ENCODE assay signal across 13 cellular contexts in genomic region chr16:57289391-57290257, GRCh38. TPM values are rescaled to one million over a fixed set of nuclear protein-coding genes. Genes with fewer than 3 reads are reported as not detected.
A peak's percentile ranks its signal among the peaks of the same experiment; 100 is the strongest.
DNase-seq lines count a peak whose midpoint lies in the region; ATAC-seq and TF ChIP-seq lines count a peak whose summit lies in the region.
"Had no signal": no experiment of that assay in that cellular context is flagged by ENCODE, and none has a peak within 500 bp of the region (broad histone marks: within the 10 kb centered on the region; RNA-seq: fewer than 3 reads in every experiment).

No MANE protein-coding gene starts in this region.

- H3K36me3 Mint-ChIP-seq in activated naive CD4-positive, alpha-beta T cell treated with anti-CD3 and anti-CD28 coated beads, Interleukin-2, amount 50 U/mL, for 72 hours: no peaks in the 10 kb centered on the region
- no peaks in the 10 kb centered on the region for H3K36me3 Mint-ChIP-seq in activated naive CD4-positive, alpha-beta T cell treated with anti-CD3 and anti-CD28 coated beads, Interleukin-2, amount 10 ng/mL, durations not matched to agents 7 days and 5 days
- H3K36me3 Mint-ChIP-seq in stimulated activated memory B cell treated with anti-CD40 and anti-IgM and Interleukin-4, amounts not matched to agents 10 μg/mL and 1 μg/mL and 100 μg/mL, for 72 hours: no peaks in the 10 kb centered on the region

- intact Hi-C loops in Panc1 (cut with micrococcal nuclease; ENCODE audit: unreplicated experiment): loop anchor here (10.0 kb wide), 2 partner anchors 425 to 1735 kb away; partner anchors contain the start of gene SLC12A3
- intact Hi-C loops in A673 (cut with micrococcal nuclease; ENCODE audit: unreplicated experiment): no loop called here

- BruUV-seq in Panc1 (replicated peaks; lab: Mats Ljungman, UMichigan) (no TSS peak), A673 (replicated peaks; lab: Mats Ljungman, UMichigan) (no TSS peak)

- H3K36me3 ChIP-seq in Panc1 (ENCODE audit: control insufficient read depth, insufficient read depth, low read length) (no peaks in the 10 kb centered on the region), BE2C (no peaks in the 10 kb centered on the region), A673 (ENCODE audit: insufficient read depth, low read length, poor library complexity, severe bottlenecking) (no peaks in the 10 kb centered on the region)
- H3K36me3 ChIP-seq: cardiac muscle cell, stomach had no signal

- no peaks in the 10 kb centered on the region for H3K27me3 ChIP-seq in Panc1 (ENCODE audit: control insufficient read depth, insufficient read depth, low read length)
- peaks cover under 1% of the 10 kb centered on the region; the same call in 1 of the 2 replicates for H3K27me3 ChIP-seq in BE2C
- no peaks in the 10 kb centered on the region for H3K27me3 ChIP-seq in A673 (replicated peaks; ENCODE audit: insufficient read depth, low read depth, low read length, poor library complexity)
- H3K27me3 ChIP-seq: cardiac muscle cell had no signal

- peaks cover 21% of the 10 kb centered on the region for H3K27me3 Mint-ChIP-seq in activated naive CD4-positive, alpha-beta T cell treated with anti-CD3 and anti-CD28 coated beads, Interleukin-2, amount 10 ng/mL, durations not matched to agents 7 days and 5 days
- peaks cover 10% of the 10 kb centered on the region for H3K27me3 Mint-ChIP-seq in stimulated activated memory B cell treated with anti-CD40 and anti-IgM and Interleukin-4, amounts not matched to agents 10 μg/mL and 1 μg/mL and 100 μg/mL, for 72 hours

- H3K4me3 Mint-ChIP-seq in activated naive CD4-positive, alpha-beta T cell treated with anti-CD3 and anti-CD28 coated beads, Interleukin-2, amount 10 ng/mL, durations not matched to agents 7 days and 5 days: no peak overlapping the region
- no peak overlapping the region for H3K4me3 Mint-ChIP-seq in stimulated activated memory B cell treated with anti-CD40 and anti-IgM and Interleukin-4, amounts not matched to agents 10 μg/mL and 1 μg/mL and 100 μg/mL, for 72 hours

- CTCF ChIA-PET in activated naive CD4-positive, alpha-beta T cell treated with anti-CD3 and anti-CD28 coated beads, Interleukin-2, amount 10 ng/mL, durations not matched to agents 7 days and 5 days (lab: Charles Lee): interaction anchor here (0.7 kb wide), 1 partner anchor 132 kb away, joined by 3 read pairs; no protein-coding TSS in a partner anchor
- CTCF ChIA-PET in Panc1 (lab: Charles Lee) (no interaction called here), A673 (lab: Charles Lee) (no interaction called here)

- in situ Hi-C loops in Panc1 (cut with HindIII; ENCODE audit: low pct_unique_long_range_greater_than_20kb, low sequenced_read_pairs): no loop called here
- in situ Hi-C loops in GM13976 (cut with MboI; ENCODE audit: low sequenced_read_pairs, unreplicated experiment): loop anchor here (10.0 kb wide), 1 partner anchor 205 kb away; no protein-coding TSS in a partner anchor

- H3K4me1 ChIP-seq in Panc1 (ENCODE audit: control insufficient read depth, insufficient read depth, low read length) (no peaks in the 10 kb centered on the region), BE2C (no peaks in the 10 kb centered on the region), A673 (ENCODE audit: insufficient read depth, low read length, poor library complexity, severe bottlenecking) (no peaks in the 10 kb centered on the region)

- DNase-seq in activated naive CD4-positive, alpha-beta T cell treated with anti-CD3 and anti-CD28 coated beads, Interleukin-2, amount 50 U/mL, for 72 hours (ENCODE audit: low spot score in 2 of 2): no peak
- DNase-seq in activated naive CD4-positive, alpha-beta T cell treated with anti-CD3 and anti-CD28 coated beads, Interleukin-2, amount 10 ng/mL, durations not matched to agents 7 days and 5 days: no peak
- DNase-seq in Panc1 (ENCODE audit: low read depth, low spot score) (no peak), foreskin melanocyte (peak; percentile 67), BE2C (no peak), GM13976 (ENCODE audit: low spot score) (no peak), A673 (ENCODE audit: low spot score) (no peak)
- DNase-seq: effector memory CD4-positive, alpha-beta T cell; KG1; NCI-H446; stomach had no signal

- H3K4me3 ChIP-seq in Panc1 (ENCODE audit: low read depth in 2 of 2, low read length in 2 of 2) (no peak overlapping the region), BE2C (ENCODE audit: low read depth, low read length) (no peak overlapping the region), A673 (ENCODE audit: low read depth, low read length, poor library complexity, severe bottlenecking) (no peak overlapping the region)
- H3K4me3 ChIP-seq: cardiac muscle cell, stomach had no signal

- H3K27ac Mint-ChIP-seq in activated naive CD4-positive, alpha-beta T cell treated with anti-CD3 and anti-CD28 coated beads, Interleukin-2, amount 50 U/mL, for 72 hours: no peak overlapping the region
- H3K27ac Mint-ChIP-seq in activated naive CD4-positive, alpha-beta T cell treated with anti-CD3 and anti-CD28 coated beads, Interleukin-2, amount 10 ng/mL, durations not matched to agents 7 days and 5 days: no peak overlapping the region
- no peak overlapping the region for H3K27ac Mint-ChIP-seq in stimulated activated memory B cell treated with anti-CD40 and anti-IgM and Interleukin-4, amounts not matched to agents 10 μg/mL and 1 μg/mL and 100 μg/mL, for 72 hours

- POLR2A ChIA-PET in Panc1 (lab: Charles Lee) (interaction anchor here (0.6 kb wide), 1 partner anchor 234 kb away, joined by 4 read pairs; no protein-coding TSS in a partner anchor), A673 (lab: Charles Lee; ENCODE audit: low non-redundant PET) (no interaction called here)

- H3K9me3 Mint-ChIP-seq in activated naive CD4-positive, alpha-beta T cell treated with anti-CD3 and anti-CD28 coated beads, Interleukin-2, amount 50 U/mL, for 72 hours: no peaks in the 10 kb centered on the region
- no peaks in the 10 kb centered on the region for H3K9me3 Mint-ChIP-seq in activated naive CD4-positive, alpha-beta T cell treated with anti-CD3 and anti-CD28 coated beads, Interleukin-2, amount 10 ng/mL, durations not matched to agents 7 days and 5 days
- H3K9me3 Mint-ChIP-seq in stimulated activated memory B cell treated with anti-CD40 and anti-IgM and Interleukin-4, amounts not matched to agents 10 μg/mL and 1 μg/mL and 100 μg/mL, for 72 hours: no peaks in the 10 kb centered on the region

- TF ChIP-seq CTCF in Panc1 (IDR thresholded peaks at IDR 0.05) (no peak), BE2C (IDR thresholded peaks at IDR 0.05; ENCODE audit: low read depth, low read length) (no peak), GM13976 (IDR thresholded peaks at IDR 0.05; ENCODE audit: borderline replicate concordance, control extremely low read depth, extremely low read depth, insufficient read depth, missing control alignments) (no peak), A673 (conservative IDR thresholded peaks at IDR 0.05; ENCODE audit: low read depth, low read length) (no peak)

- peaks cover 18% of the 10 kb centered on the region for H3K4me1 Mint-ChIP-seq in activated naive CD4-positive, alpha-beta T cell treated with anti-CD3 and anti-CD28 coated beads, Interleukin-2, amount 10 ng/mL, durations not matched to agents 7 days and 5 days
- H3K4me1 Mint-ChIP-seq in stimulated activated memory B cell treated with anti-CD40 and anti-IgM and Interleukin-4, amounts not matched to agents 10 μg/mL and 1 μg/mL and 100 μg/mL, for 72 hours: peaks cover 6% of the 10 kb centered on the region

- H3K9me3 ChIP-seq in Panc1 (ENCODE audit: control insufficient read depth, insufficient read depth, low read depth, low read length) (no peaks in the 10 kb centered on the region), BE2C (no peaks in the 10 kb centered on the region), A673 (ENCODE audit: low read depth, low read length, poor library complexity, severe bottlenecking) (no peaks in the 10 kb centered on the region)
- H3K9me3 ChIP-seq: stomach had no signal

- ATAC-seq in activated naive CD4-positive, alpha-beta T cell treated with anti-CD3 and anti-CD28 coated beads, Interleukin-2, amount 50 U/mL, for 72 hours: peak; percentile 22 to 68
- ATAC-seq in Panc1: peak; percentile 30; the same call in 1 of the 2 replicates
- ATAC-seq in stimulated activated memory B cell treated with anti-CD40 and anti-IgM and Interleukin-4, amounts not matched to agents 10 μg/mL and 1 μg/mL and 100 μg/mL, for 72 hours: peak; percentile 50

- no peak overlapping the region for H3K27ac ChIP-seq in Panc1 (ENCODE audit: low read length)
- H3K27ac ChIP-seq in A673 (ENCODE audit: low read depth, low read length, poor library complexity, severe bottlenecking): no peak overlapping the region
- H3K27ac ChIP-seq: cardiac muscle cell, stomach had no signal

RNA-seq across cellular contexts. Expression of gene PLLP, which starts 5.2 kb away (rescaled TPM):
- total RNA-seq in activated naive CD4-positive, alpha-beta T cell treated with anti-CD3 and anti-CD28 coated beads, Interleukin-2, amount 50 U/mL, for 72 hours: under 1 TPM; 0.35 to 0.43 TPM
- total RNA-seq in Panc1 (2021; ENCODE audit: unreplicated experiment) (0.72 TPM), A673 (2021) (1.1 and 1.5 TPM in 2 replicates)
- 5.0 TPM for polyA plus RNA-seq in Panc1 (2012; ENCODE audit: insufficient read length)
- polyA plus RNA-seq in BE2C (2012; ENCODE audit: insufficient read depth, insufficient read length, low read depth): 11.6 TPM

RNA-seq across cellular contexts. Expression of gene ARL2BP, which starts 44.6 kb away (rescaled TPM):
- total RNA-seq in activated naive CD4-positive, alpha-beta T cell treated with anti-CD3 and anti-CD28 coated beads, Interleukin-2, amount 50 U/mL, for 72 hours: 10 to 100 TPM; 14.7 to 20.7 TPM
- total RNA-seq in Panc1 (2021; ENCODE audit: unreplicated experiment) (47.7 TPM), A673 (2021) (33.1 and 35.1 TPM in 2 replicates)
- polyA plus RNA-seq in Panc1 (2012; ENCODE audit: insufficient read length): 45.3 TPM
- polyA plus RNA-seq in BE2C (2012; ENCODE audit: insufficient read depth, insufficient read length, low read depth): 44.5 TPM
